ENCODE assay signal across 8 cellular contexts in the genomic region with DNA sequence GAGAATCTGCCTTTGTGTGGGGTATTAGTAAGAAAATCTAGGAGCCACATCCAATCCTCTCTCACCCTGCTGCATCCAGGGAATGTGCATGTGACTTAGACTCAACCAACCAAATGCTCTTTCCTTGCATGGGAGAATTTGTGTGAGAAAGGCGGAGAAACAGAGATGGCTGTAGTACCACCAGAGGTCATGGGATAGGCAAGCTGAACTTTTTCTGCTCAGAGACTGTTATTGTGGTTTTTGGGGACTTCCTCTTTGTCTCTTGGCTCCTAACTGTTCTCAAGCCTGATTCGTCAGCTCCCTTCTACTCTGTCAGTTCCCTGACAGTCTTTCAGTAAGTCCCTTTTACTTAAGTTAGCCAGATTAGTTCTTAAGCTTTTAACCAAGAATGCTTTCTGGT. TPM values are rescaled to one million over a fixed set of nuclear protein-coding genes. Genes with fewer than 3 reads are reported as not detected.
DNase-seq lines count a peak whose midpoint lies in the region; ATAC-seq and TF ChIP-seq lines count a peak whose summit lies in the region.

No MANE protein-coding gene starts in this region.

- no peak overlapping the region for H3K4me3 ChIP-seq in GM12865 (ENCODE audit: low read depth, low read length)
- no peak overlapping the region for H3K4me3 ChIP-seq in suprapubic skin

- TF ChIP-seq POLR2A in suprapubic skin (IDR thresholded peaks at IDR 0.05), result no peak

- DNase-seq in GM12865 (ENCODE audit: low read depth), result peak; percentile 80
- DNase-seq in NAMALWA (ENCODE audit: low spot score), result peak; percentile 85
- DNase-seq in cerebellar cortex (ENCODE audit: low spot score), result peak; percentile 13
- no peak for DNase-seq in suprapubic skin (ENCODE audit: low spot score in 2 of 2)
- no peak for DNase-seq in activated CD4-positive, CD25-positive, alpha-beta regulatory T cell treated with anti-CD3 and anti-CD28 coated beads, Interleukin-2, amount 50 U/mL, for 72 hours
- DNase-seq in NCI-H128 (lab: John Stamatoyannopoulos, UW; ENCODE audit: unreplicated experiment), result no peak
- no peak for DNase-seq in ureter (ENCODE audit: low spot score)

- H3K27me3 ChIP-seq in suprapubic skin, result no peaks in the 10 kb centered on the region

- peaks cover 19% of the 10 kb centered on the region for H3K4me1 ChIP-seq in suprapubic skin

- H3K9me3 ChIP-seq in suprapubic skin, result no peaks in the 10 kb centered on the region

- 78% methylated on average over 2 of the region's 2 CpGs for WGBS in suprapubic skin

- ATAC-seq in GM21576 (IDR thresholded peaks at IDR 0.05; ENCODE audit: unreplicated experiment), result peak; percentile 37

- peak overlapping the region; percentile 53 for H3K27ac ChIP-seq in suprapubic skin

- no peak for TF ChIP-seq EP300 in suprapubic skin (IDR thresholded peaks at IDR 0.05)

- TF ChIP-seq CTCF in GM12865 (IDR thresholded peaks at IDR 0.05; ENCODE audit: insufficient read depth, low read depth, low read length, missing control alignments) (no peak), suprapubic skin (IDR thresholded peaks at IDR 0.05) (no peak)

- H3K36me3 ChIP-seq in suprapubic skin, result no peaks in the 10 kb centered on the region

RNA-seq across cellular contexts. Expression of gene ZSCAN2, which starts 2.6 kb away (rescaled TPM):
- total RNA-seq in suprapubic skin (1 to 10 TPM; 2.5 to 8.6 (median 5.3) TPM), ureter (9.0 TPM)

RNA-seq across cellular contexts. Expression of gene WDR73, which starts 55.8 kb away (rescaled TPM):
- total RNA-seq in suprapubic skin, result 10 to 100 TPM; 16.0 to 39.9 (median 27.2) TPM
- total RNA-seq in ureter, result 48.2 TPM

RNA-seq across cellular contexts. Expression of gene NMB, which starts 59.7 kb away (rescaled TPM):
- total RNA-seq in suprapubic skin (1 to 10 TPM; 2.2 to 6.7 (median 3.5) TPM), ureter (9.1 TPM)

Comparison
In these comparisons a context has a peak if more than half of its experiments do, and no peak if none do; other contexts are left out.
1. DNase-seq: peak in GM12865 (single experiment), NAMALWA (single experiment) and cerebellar cortex (single experiment); none in suprapubic skin (0 of 2), activated CD4-positive, CD25-positive, alpha-beta regulatory T cell treated with anti-CD3 and anti-CD28 coated beads, Interleukin-2, amount 50 U/mL, for 72 hours (single experiment), NCI-H128 (single experiment) and ureter (single experiment).